In genomic region chr9:114803459-114803858, GRCh38 we compare ENCODE assay signal across 1 cellular context.
TF ChIP-seq lines count a peak whose summit lies in the region.

No MANE protein-coding gene starts in this region.

TF ChIP-seq in IMR-90, 13 proteins besides CTCF, POLR2A, EP300 and RAD21:
- no peak for TF ChIP-seq SMC3 (IDR thresholded peaks at IDR 0.05; ENCODE audit: low read depth, low read length)
- TF ChIP-seq CHD1 (IDR thresholded peaks at IDR 0.05; ENCODE audit: low read depth, low read length) = no peak
- no peak for TF ChIP-seq CEBPB (IDR thresholded peaks at IDR 0.05; ENCODE audit: low read depth, low read length)
- TF ChIP-seq MXI1 (IDR thresholded peaks at IDR 0.05; ENCODE audit: borderline replicate concordance, low read depth, low read length) = no peak
- TF ChIP-seq ELK1 (IDR thresholded peaks at IDR 0.05; ENCODE audit: borderline replicate concordance, low read depth, low read length) = no peak
- TF ChIP-seq NFE2L2 (IDR thresholded peaks at IDR 0.05; ENCODE audit: low read depth, low read length) = no peak
- TF ChIP-seq FOS (IDR thresholded peaks at IDR 0.05; ENCODE audit: low read depth, low read length) = no peak
- no peak for TF ChIP-seq MAZ (IDR thresholded peaks at IDR 0.05; ENCODE audit: borderline replicate concordance, low read depth, low read length)
- TF ChIP-seq RFX5 (IDR thresholded peaks at IDR 0.05; ENCODE audit: low read depth, low read length) = no peak
- no peak for TF ChIP-seq RCOR1 (IDR thresholded peaks at IDR 0.05; ENCODE audit: insufficient replicate concordance, low read length)
- TF ChIP-seq BHLHE40 (IDR thresholded peaks at IDR 0.05; ENCODE audit: low read depth, low read length) = no peak
